Comparison of ENCODE assay signal across 16 cellular contexts in genomic region chrX:74779175-74779574, GRCh38.
DNase-seq lines count a peak whose midpoint lies in the region; ATAC-seq, FAIRE-seq and TF ChIP-seq lines count a peak whose summit lies in the region.
"Had no signal": no experiment of that assay in that cellular context is flagged by ENCODE, and none has a peak within 500 bp of the region (broad histone marks: within the 10 kb centered on the region; RNA-seq: fewer than 3 reads in every experiment).

No MANE protein-coding gene starts in this region.

- RAD21 ChIA-PET in GM12878 (lab: Charles Lee; ENCODE audit: unreplicated experiment) = interaction anchor here (1.1 to 6.1 kb wide), 4 partner anchors 20 to 145 kb away, joined by 3 to 36 read pairs (median 20); no protein-coding TSS in a partner anchor

- 0 out of 2 replicates have a peak overlapping the region, but pooled peaks have one; percentile 0 for H3K27ac ChIP-seq in GM12878 (ENCODE audit: control insufficient read depth, insufficient read depth)
- H3K27ac ChIP-seq: SK-N-MC had no signal

- 31% methylated on average over 3 of the region's 3 CpGs for WGBS in GM12878 (ENCODE audit: insufficient coverage, insufficient replicate concordance, low lambda C conversion rate, missing lambda C conversion rate)

- no peak for TF ChIP-seq POLR2A in GM12878 (IDR thresholded peaks at IDR 0.05; ENCODE audit: low read depth, low read length)

- H3K36me3 ChIP-seq in GM12878 (ENCODE audit: control insufficient read depth in 2 of 2, insufficient read depth in 2 of 2, low read length in 1 of 2) = no peaks in the 10 kb centered on the region
- H3K36me3 ChIP-seq: BE2C had no signal

- ATAC-seq in HG02852 (IDR thresholded peaks at IDR 0.05; ENCODE audit: unreplicated experiment) (peak; percentile 49), GM12878 (peak; percentile 72), GM18498 (IDR thresholded peaks at IDR 0.05; ENCODE audit: unreplicated experiment) (no peak)
- ATAC-seq: PC-3, T-cell had no signal

- DNase-seq in GM13976 (ENCODE audit: low spot score) (peak; percentile 13), GM12878 (ENCODE audit: low read depth, low spot score) (no peak), GM13977 (ENCODE audit: low spot score) (no peak), T-helper 9 cell (no peak), MV-4-11 (lab: John Stamatoyannopoulos, UW) (no peak)
- DNase-seq: BE2C; CD4-positive, alpha-beta memory T cell; NCI-H1436; NCI-H2029 treated with DMSO at 0.1 percent for 48 hours; NCI-H2227 treated with DMSO at 0.1 percent for 48 hours; NCI-H526; PC-3; T-cell had no signal

- BruUV-seq in GM12878 (replicated peaks; lab: Mats Ljungman, UMichigan) = no TSS peak

- intact Hi-C loops in GM12878 (cut with micrococcal nuclease; ENCODE audit: unreplicated experiment) = loop anchor here (2.0 kb wide), 2 partner anchors 146 to 164 kb away; partner anchors contain the start of genes NEXMIF and RLIM

- no peaks in the 10 kb centered on the region for H3K79me2 ChIP-seq in GM12878 (ENCODE audit: control insufficient read depth, insufficient read depth, low read length)

- POLR2A ChIA-PET in GM12878 (lab: Charles Lee) = interaction anchor here (1.2 to 1.7 kb wide), 2 partner anchors 20 to 145 kb away, joined by 3 to 4 read pairs; no protein-coding TSS in a partner anchor

- FAIRE-seq in GM12878 (lab: Jason Lieb, UNC) = no peak

- no peak overlapping the region for H3K9ac ChIP-seq in GM12878 (ENCODE audit: control insufficient read depth, insufficient read depth, low read length)

- CTCF ChIA-PET in GM12878 (lab: Yijun Ruan, JAX) = no interaction called here

- no peaks in the 10 kb centered on the region for H4K20me1 ChIP-seq in GM12878 (ENCODE audit: control insufficient read depth, insufficient read depth)

- TF ChIP-seq CTCF in GM13976 (IDR thresholded peaks at IDR 0.05; ENCODE audit: borderline replicate concordance, control extremely low read depth, extremely low read depth, insufficient read depth, missing control alignments) = no peak
- no peak for TF ChIP-seq CTCF in GM12878 (IDR thresholded peaks at IDR 0.05 in 2 of 3, conservative IDR thresholded peaks at IDR 0.05 in 1 of 3; ENCODE audit: control insufficient read depth in 2 of 3, extremely low read depth in 1 of 3, insufficient read depth in 1 of 3, low read depth in 3 of 3, low read length in 3 of 3)
- no peak for TF ChIP-seq CTCF in GM13977 (IDR thresholded peaks at IDR 0.05; ENCODE audit: extremely low read depth, insufficient read depth, missing control alignments)

- H3K4me1 ChIP-seq in GM12878 (ENCODE audit: control insufficient read depth, insufficient read depth, low read length) = peaks cover 10% of the 10 kb centered on the region
- H3K4me1 ChIP-seq: BE2C had no signal

- in situ Hi-C loops in GM13976 (cut with MboI; ENCODE audit: low sequenced_read_pairs, unreplicated experiment) (no loop called here), GM12878 (cut with MboI) (no loop called here), GM13977 (cut with MboI; ENCODE audit: low pct_unique_long_range_greater_than_20kb, low sequenced_read_pairs, unreplicated experiment) (no loop called here)

- no peaks in the 10 kb centered on the region for H3K9me3 ChIP-seq in GM12878 (replicated peaks; ENCODE audit: control insufficient read depth, insufficient read depth, low read length)
- H3K9me3 ChIP-seq: BE2C had no signal

- no peak overlapping the region for H3K4me3 ChIP-seq in GM12878
- H3K4me3 ChIP-seq: SK-N-MC had no signal

- H2AFZ ChIP-seq in GM12878 (ENCODE audit: control insufficient read depth, low read depth, low read length) = no peak overlapping the region

- H3K27me3 ChIP-seq in GM12878 (replicated peaks in 1 of 2; ENCODE audit: control insufficient read depth in 2 of 2, insufficient read depth in 2 of 2, low read length in 1 of 2) = no peaks in the 10 kb centered on the region
- H3K27me3 ChIP-seq: BE2C had no signal

- H3K4me2 ChIP-seq in GM12878 (ENCODE audit: control insufficient read depth, insufficient read depth) = no peak overlapping the region

- SMC1A ChIA-PET in GM12878 (lab: Charles Lee; ENCODE audit: uncharacterized antibody, unreplicated experiment) = interaction anchor here (1.3 to 1.8 kb wide), 2 partner anchors 18 to 111 kb away, joined by 5 to 9 read pairs; no protein-coding TSS in a partner anchor

- TF ChIP-seq EP300 in GM12878 (IDR thresholded peaks at IDR 0.05; ENCODE audit: borderline replicate concordance in 1 of 2, control insufficient read depth in 1 of 2, low read depth in 2 of 2, low read length in 2 of 2) = peak in 1 of 2 experiments; percentile 46; a peak in 1 of 4 replicates

- TF ChIP-seq RAD21 in GM12878 (IDR thresholded peaks at IDR 0.05; ENCODE audit: insufficient read depth, low read depth, low read length) = no peak

TF ChIP-seq in GM12878, 131 proteins besides CTCF, POLR2A, EP300 and RAD21 (continues in another document):
- TF ChIP-seq GABPA (IDR thresholded peaks at IDR 0.05; ENCODE audit: low read depth) (no peak), SPI1 (IDR thresholded peaks at IDR 0.05; ENCODE audit: borderline replicate concordance, insufficient read depth, low read depth, low read length) (no peak), JUNB (IDR thresholded peaks at IDR 0.05) (peak; percentile 56; the same call in 1 of the 2 replicates), IKZF2 (IDR thresholded peaks at IDR 0.05) (peak in 1 of 2 experiments; percentile 28; a peak in 1 of 4 replicates), TCF12 (IDR thresholded peaks at IDR 0.05; ENCODE audit: low read depth, low read length) (no peak), IRF4 (IDR thresholded peaks at IDR 0.05; ENCODE audit: low read depth, low read length) (peak; percentile 55; the same call in 1 of the 2 replicates), ETV6 (conservative IDR thresholded peaks at IDR 0.05 in 1 of 2, IDR thresholded peaks at IDR 0.05 in 1 of 2; ENCODE audit: borderline replicate concordance in 1 of 2, low read depth in 1 of 2) (no peak), ZZZ3 (IDR thresholded peaks at IDR 0.05; ENCODE audit: control insufficient read depth, insufficient read length, low read depth) (no peak), PKNOX1 (IDR thresholded peaks at IDR 0.05) (no peak), ASH2L (IDR thresholded peaks at IDR 0.05; ENCODE audit: borderline replicate concordance, low read depth) (no peak), NFIC (IDR thresholded peaks at IDR 0.05; ENCODE audit: low read depth, low read length) (no peak; the same call in 1 of the 2 replicates), MEF2B (IDR thresholded peaks at IDR 0.05; ENCODE audit: partially characterized antibody, poor library complexity, severe bottlenecking) (no peak), MXI1 (IDR thresholded peaks at IDR 0.05; ENCODE audit: low read depth, low read length) (no peak), MTA2 (IDR thresholded peaks at IDR 0.05; ENCODE audit: low read depth) (no peak), ZBTB11 (CRISPR knock-in tag; IDR thresholded peaks at IDR 0.05) (no peak), BHLHE40 (IDR thresholded peaks at IDR 0.05; ENCODE audit: borderline replicate concordance in 1 of 2, low read depth in 2 of 2, low read length in 1 of 2) (no peak), RUNX3 (IDR thresholded peaks at IDR 0.05; ENCODE audit: low read length) (peak; percentile 59; the same call in 1 of the 2 replicates), PML (IDR thresholded peaks at IDR 0.05; ENCODE audit: low read length) (no peak)
